ENCODE assay signal across 12 cellular contexts in the genomic region with DNA sequence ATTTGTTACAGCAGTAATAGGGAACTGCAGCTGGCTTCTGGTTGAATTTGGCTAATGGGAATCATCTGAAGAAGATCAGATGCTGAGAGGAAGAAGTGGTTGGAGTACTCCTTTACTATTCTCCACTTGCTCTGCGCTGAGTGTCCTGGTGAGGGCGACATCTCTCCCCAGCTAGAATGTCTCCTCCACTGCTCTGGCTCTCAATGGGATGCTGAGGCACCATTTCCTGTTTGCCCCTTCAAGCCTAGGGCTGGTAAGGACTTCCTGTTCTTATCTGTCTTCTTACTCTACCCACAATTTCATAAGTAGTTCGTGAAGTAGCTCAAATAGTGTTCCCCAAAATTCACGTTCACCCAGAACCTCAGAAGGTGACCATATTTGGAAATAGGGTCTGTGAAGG. TPM values are rescaled to one million over a fixed set of nuclear protein-coding genes. Genes with fewer than 3 reads are reported as not detected.
A peak's percentile ranks its signal among the peaks of the same experiment; 100 is the strongest.
DNase-seq lines count a peak whose midpoint lies in the region; ATAC-seq and TF ChIP-seq lines count a peak whose summit lies in the region.
"Had no signal": no experiment of that assay in that cellular context is flagged by ENCODE, and none has a peak within 500 bp of the region (broad histone marks: within the 10 kb centered on the region; RNA-seq: fewer than 3 reads in every experiment).

No MANE protein-coding gene starts in this region.

- DNase-seq in CD1c-positive myeloid dendritic cell (ENCODE audit: extremely low spot score) (peak; percentile 39), Panc1 (ENCODE audit: low read depth, low spot score) (no peak), fibroblast of pulmonary artery (ENCODE audit: low read depth) (no peak), hippocampal formation (lab: John Stamatoyannopoulos, UW) (no peak), NCI-H2107 treated with DMSO at 0.1 percent for 48 hours (lab: John Stamatoyannopoulos, UW; ENCODE audit: unreplicated experiment) (no peak), NCI-H1048 (lab: John Stamatoyannopoulos, UW) (no peak)
- DNase-seq: DMS79; left lung; NK-92 treated with Interleukin-12 subunit alpha and Interleukin-12 subunit beta, amount 100 ng/mL, for 24 hours had no signal

- TF ChIP-seq CTCF in GM12875 (IDR thresholded peaks at IDR 0.05; ENCODE audit: borderline replicate concordance, insufficient read depth, low read depth, low read length) (peak; percentile 39; the same call in 1 of the 2 replicates), Panc1 (IDR thresholded peaks at IDR 0.05) (peak; percentile 33), fibroblast of pulmonary artery (IDR thresholded peaks at IDR 0.05; ENCODE audit: low read length, missing control alignments) (peak; percentile 13)

- no peaks in the 10 kb centered on the region for H3K9me3 ChIP-seq in Panc1 (ENCODE audit: control insufficient read depth, insufficient read depth, low read depth, low read length)
- H3K9me3 ChIP-seq: left lung, prostate gland had no signal

- POLR2A ChIA-PET in Panc1 (lab: Charles Lee): no interaction called here

- intact Hi-C loops in Panc1 (cut with micrococcal nuclease; ENCODE audit: unreplicated experiment): no loop called here

- in situ Hi-C loops in Panc1 (cut with HindIII; ENCODE audit: low pct_unique_long_range_greater_than_20kb, low sequenced_read_pairs): no loop called here

- H3K4me1 ChIP-seq in Panc1 (ENCODE audit: control insufficient read depth, insufficient read depth, low read length): peaks cover 2% of the 10 kb centered on the region
- H3K4me1 ChIP-seq: prostate gland had no signal

- no TSS peak for BruUV-seq in Panc1 (replicated peaks; lab: Mats Ljungman, UMichigan)

- peaks cover 2% of the 10 kb centered on the region; the same call in 1 of the 2 replicates for H3K27me3 ChIP-seq in Panc1 (ENCODE audit: control insufficient read depth, insufficient read depth, low read length)
- H3K27me3 ChIP-seq: left lung had no signal

- no peak overlapping the region for H3K27ac ChIP-seq in Panc1 (ENCODE audit: low read length)
- H3K27ac ChIP-seq: left lung, prostate gland had no signal

- H3K4me3 ChIP-seq in GM12875 (ENCODE audit: low read depth, low read length) (no peak overlapping the region), Panc1 (ENCODE audit: low read depth in 2 of 2, low read length in 2 of 2) (no peak overlapping the region), fibroblast of pulmonary artery (replicated peaks; ENCODE audit: low read depth, low read length) (no peak overlapping the region)
- H3K4me3 ChIP-seq: left lung, prostate gland had no signal

- CTCF ChIA-PET in Panc1 (lab: Charles Lee): no interaction called here

- no peak for ATAC-seq in Panc1
- no peak for ATAC-seq in GM21717 (IDR thresholded peaks at IDR 0.05; ENCODE audit: unreplicated experiment)
- ATAC-seq: left lung had no signal

- no peaks in the 10 kb centered on the region for H3K36me3 ChIP-seq in Panc1 (ENCODE audit: control insufficient read depth, insufficient read depth, low read length)
- H3K36me3 ChIP-seq: left lung, prostate gland had no signal

RNA-seq across cellular contexts. Expression of a gene that starts 43.2 kb away (rescaled TPM):
- 99.4 TPM for total RNA-seq in Panc1 (2021; ENCODE audit: unreplicated experiment)
- polyA plus RNA-seq in Panc1 (2012; ENCODE audit: insufficient read length): 84.1 TPM
